8 cellular contexts compared by ENCODE assay signal in the genomic region with DNA sequence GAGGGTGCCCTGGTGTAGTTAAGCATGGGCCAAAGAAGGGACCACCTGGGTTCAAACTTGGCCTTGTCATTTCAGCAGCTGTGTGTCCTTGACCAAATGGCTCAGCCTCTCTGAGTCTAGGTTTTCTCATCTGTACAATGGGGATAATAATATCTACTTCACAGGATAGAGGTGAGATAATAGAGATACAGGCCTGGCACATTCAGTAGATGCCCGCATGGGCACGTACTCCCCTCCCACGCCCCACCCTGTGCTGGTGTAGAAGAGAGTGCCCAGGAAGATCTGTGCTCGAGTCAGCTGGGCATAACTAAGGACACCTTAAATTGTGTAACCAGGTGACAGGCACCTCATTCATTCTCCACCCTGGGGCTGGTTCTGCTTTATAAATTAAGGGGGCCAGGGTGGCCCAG. TPM values are rescaled to one million over a fixed set of nuclear protein-coding genes. Genes with fewer than 3 reads are reported as not detected.
DNase-seq lines count a peak whose midpoint lies in the region; TF ChIP-seq lines count a peak whose summit lies in the region.

No MANE protein-coding gene starts in this region.

- no peaks in the 10 kb centered on the region for H3K9me3 Mint-ChIP-seq in activated CD4-positive, alpha-beta memory T cell treated with anti-CD3 and anti-CD28 coated beads for 36 hours

- H3F3A ChIP-seq in GM23248 (ENCODE audit: insufficient read depth), result no peaks in the 10 kb centered on the region

- H3K9ac ChIP-seq in GM23248, result no peak overlapping the region

- H3K4me1 Mint-ChIP-seq in activated CD4-positive, alpha-beta memory T cell treated with anti-CD3 and anti-CD28 coated beads for 36 hours (ENCODE audit: low read depth), result peaks cover 45% of the 10 kb centered on the region

- H3K27ac Mint-ChIP-seq in activated CD4-positive, alpha-beta memory T cell treated with anti-CD3 and anti-CD28 coated beads for 36 hours, result peak overlapping the region; percentile 96

- WGBS in GM23248 (ENCODE audit: low coverage in 1 of 2, low lambda C conversion rate in 2 of 2, missing lambda C conversion rate in 2 of 2), 2 experiments, result 88 to 96% methylated on average over 4 of the region's 4 CpGs

- no peaks in the 10 kb centered on the region for H3K9me2 ChIP-seq in GM23248 (ENCODE audit: insufficient read depth)

- POLR2A ChIA-PET in activated CD4-positive, alpha-beta memory T cell treated with anti-CD3 and anti-CD28 coated beads for 36 hours (lab: Charles Lee), result interaction anchor here (0.7 to 4.2 kb wide), 8 partner anchors 12 to 83 kb away, joined by 3 to 16 read pairs (median 6); a partner anchor contains a TSS

- CTCF ChIA-PET in activated CD4-positive, alpha-beta memory T cell treated with anti-CD3 and anti-CD28 coated beads for 36 hours (lab: Charles Lee), result interaction anchor here (1.3 to 4.2 kb wide), 3 partner anchors 8 to 82 kb away, joined by 5 to 24 read pairs (median 13); a partner anchor contains a TSS

- peaks cover 4% of the 10 kb centered on the region for H3K36me3 Mint-ChIP-seq in activated CD4-positive, alpha-beta memory T cell treated with anti-CD3 and anti-CD28 coated beads for 36 hours

- no peaks in the 10 kb centered on the region for H3K27me3 Mint-ChIP-seq in activated CD4-positive, alpha-beta memory T cell treated with anti-CD3 and anti-CD28 coated beads for 36 hours

- H4K20me1 ChIP-seq in GM23248 (ENCODE audit: insufficient read depth), result no peaks in the 10 kb centered on the region

- no peak for TF ChIP-seq CTCF in GM12865 (IDR thresholded peaks at IDR 0.05; ENCODE audit: insufficient read depth, low read depth, low read length, missing control alignments)

- peak overlapping the region; percentile 98 for H3K4me2 ChIP-seq in GM23248 (ENCODE audit: unreplicated experiment)

- H3K4me3 ChIP-seq in GM12865 (ENCODE audit: low read depth, low read length) (peak overlapping the region; percentile 96), GM23248 (no peak overlapping the region), muscle layer of duodenum (ENCODE audit: low read depth in 1 of 2, low read length in 2 of 2) (peak overlapping the region; percentile 55 to 81)

- H2AFZ ChIP-seq in GM23248, result peak overlapping the region; percentile 99; the same call in 1 of the 2 replicates

- H3K9me3 ChIP-seq in GM23248 (ENCODE audit: low read depth), result no peaks in the 10 kb centered on the region
- H3K9me3 ChIP-seq in muscle layer of duodenum (ENCODE audit: control insufficient read depth in 1 of 2, low read length in 2 of 2), result no peaks in the 10 kb centered on the region

- DNase-seq in GM12865 (ENCODE audit: low read depth), result peak; percentile 29
- no peak for DNase-seq in GM23248
- DNase-seq in activated CD4-positive, alpha-beta memory T cell treated with anti-CD3 and anti-CD28 coated beads for 36 hours, result no peak
- DNase-seq in SHP77 (lab: John Stamatoyannopoulos, UW), result no peak
- no peak for DNase-seq in C1 segment of cervical spinal cord (lab: John Stamatoyannopoulos, UW)
- DNase-seq in AML-193 (lab: John Stamatoyannopoulos, UW), result no peak
- DNase-seq in DMS53 treated with DMSO at 0.1 percent for 48 hours (lab: John Stamatoyannopoulos, UW; ENCODE audit: unreplicated experiment), result no peak

- in situ Hi-C loops in GM23248 (cut with MboI), result no loop called here

- intact Hi-C loops in activated CD4-positive, alpha-beta memory T cell treated with anti-CD3 and anti-CD28 coated beads for 36 hours (cut with micrococcal nuclease), result no loop called here

- H3K36me3 ChIP-seq in GM23248 (ENCODE audit: low read depth) (no peaks in the 10 kb centered on the region), muscle layer of duodenum (ENCODE audit: control insufficient read depth in 1 of 2, insufficient read depth in 2 of 2, low read length in 2 of 2) (no peaks in the 10 kb centered on the region)

- no peaks in the 10 kb centered on the region for H3K79me2 ChIP-seq in GM23248 (ENCODE audit: insufficient read depth)

- peak overlapping the region; percentile 82 for H3K4me3 Mint-ChIP-seq in activated CD4-positive, alpha-beta memory T cell treated with anti-CD3 and anti-CD28 coated beads for 36 hours

- H3K4me1 ChIP-seq in GM23248 (ENCODE audit: insufficient read depth) (0 out of 2 replicates have a peak, but pooled peaks cover 4% of the 10 kb centered on the region), muscle layer of duodenum (ENCODE audit: control insufficient read depth in 1 of 2, insufficient read depth in 2 of 2, low read length in 2 of 2) (peaks cover 0 to 10% of the 10 kb centered on the region in 2 donors)

- H3K27ac ChIP-seq in GM23248 (no peak overlapping the region), muscle layer of duodenum (ENCODE audit: low read length) (peak overlapping the region; percentile 84)

- no peaks in the 10 kb centered on the region for H3K27me3 ChIP-seq in GM23248 (replicated peaks; ENCODE audit: insufficient read depth)
- no peaks in the 10 kb centered on the region for H3K27me3 ChIP-seq in muscle layer of duodenum (ENCODE audit: low read depth, low read length)

RNA-seq across cellular contexts. Expression of a gene that starts 8.4 kb away (rescaled TPM):
- 32.0 and 40.6 TPM in 2 replicates for total RNA-seq in GM23248 (2014; rRNA removed; shearing (Covaris generic))
- 32.3 and 33.7 TPM in 2 replicates for polyA plus RNA-seq in GM23248 (2016; fragmentation: Nextera tagmentation; extraction: Ambion mirVana)
- 10 to 100 TPM; 19.4 to 19.7 TPM for total RNA-seq in activated CD4-positive, alpha-beta memory T cell treated with anti-CD3 and anti-CD28 coated beads for 36 hours

RNA-seq across cellular contexts. Expression of a gene that starts 21.1 kb away (rescaled TPM):
- 65.7 and 78.5 TPM in 2 replicates for total RNA-seq in GM23248 (2014; rRNA removed; shearing (Covaris generic))
- 105 and 109 TPM in 2 replicates for polyA plus RNA-seq in GM23248 (2016; fragmentation: Nextera tagmentation; extraction: Ambion mirVana)
- total RNA-seq in activated CD4-positive, alpha-beta memory T cell treated with anti-CD3 and anti-CD28 coated beads for 36 hours, result 10 to 100 TPM; 52.5 to 52.9 TPM
